ENCODE assay signal across 10 cellular contexts in the genomic region with DNA sequence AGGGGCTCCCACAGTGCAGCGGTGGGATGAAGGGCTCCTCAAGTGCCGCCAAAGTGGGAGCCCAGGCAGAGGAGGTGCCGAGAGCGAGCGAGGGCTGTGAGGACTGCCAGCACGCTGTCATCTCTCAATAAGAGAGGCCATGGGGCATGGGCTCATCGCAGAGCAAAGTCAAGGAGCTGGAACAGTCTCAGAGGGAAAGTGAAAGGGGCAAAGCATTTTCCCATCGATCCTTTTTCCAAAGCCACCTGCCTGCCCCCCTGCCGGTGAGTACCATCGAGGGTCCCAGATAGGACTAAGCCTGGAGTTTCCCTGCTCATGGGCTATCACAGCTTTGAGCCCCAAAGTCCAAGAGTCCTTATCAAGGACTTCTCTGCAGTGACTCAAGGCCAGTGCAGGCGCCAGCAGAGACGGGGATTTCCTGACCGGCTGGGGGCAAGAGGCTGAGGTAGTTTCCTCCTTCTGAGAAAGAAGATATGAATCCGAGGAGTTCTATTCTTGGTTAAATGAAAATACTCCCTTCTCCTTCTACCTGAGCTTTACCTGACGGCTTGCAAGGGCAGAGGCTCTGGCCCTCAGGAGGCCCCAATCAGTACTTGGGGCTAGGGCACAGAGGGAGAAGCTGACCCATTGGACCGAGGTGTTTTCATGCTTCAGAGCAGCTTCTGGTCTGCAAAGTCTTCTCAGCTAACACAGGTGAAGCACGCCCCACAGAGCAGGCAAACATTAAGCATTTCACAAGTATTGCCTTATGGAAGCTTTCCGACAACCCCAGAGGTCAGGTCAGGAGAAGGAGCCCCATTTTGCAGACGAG. TPM values are rescaled to one million over a fixed set of nuclear protein-coding genes. Genes with fewer than 3 reads are reported as not detected.
A peak's percentile ranks its signal among the peaks of the same experiment; 100 is the strongest.
DNase-seq lines count a peak whose midpoint lies in the region; ATAC-seq, FAIRE-seq and TF ChIP-seq lines count a peak whose summit lies in the region.
"Had no signal": no experiment of that assay in that cellular context is flagged by ENCODE, and none has a peak within 500 bp of the region (broad histone marks: within the 10 kb centered on the region; RNA-seq: fewer than 3 reads in every experiment).

No MANE protein-coding gene starts in this region.

- in situ Hi-C loops in K562 (cut with MboI) = no loop called here

- H3K9me3 ChIP-seq in K562 (replicated peaks; ENCODE audit: control insufficient read depth, insufficient read depth, low read depth, low read length) = no peaks in the 10 kb centered on the region

- no peaks in the 10 kb centered on the region for H4K20me1 ChIP-seq in K562 (replicated peaks; ENCODE audit: control insufficient read depth, insufficient read depth, low read length)

- H3K9ac ChIP-seq in K562 (ENCODE audit: insufficient read depth in 1 of 2, low read depth in 2 of 2, low read length in 2 of 2) = no peak overlapping the region

- H3K36me3 Mint-ChIP-seq in stimulated activated memory B cell treated with anti-CD40 and anti-IgM and Interleukin-4, amounts not matched to agents 10 μg/mL and 1 μg/mL and 100 μg/mL, for 72 hours = no peaks in the 10 kb centered on the region

- no peak overlapping the region for H3K4me2 ChIP-seq in K562 (ENCODE audit: insufficient read depth, low read length)

- no peak overlapping the region for H2AFZ ChIP-seq in K562 (ENCODE audit: low read depth, low read length)

- H3K36me3 ChIP-seq in K562 (ENCODE audit: control insufficient read depth, insufficient read depth, low read length) = no peaks in the 10 kb centered on the region

- no TSS peak for BruUV-seq in K562 (replicated peaks; lab: Mats Ljungman, UMichigan)

- H3K27me3 Mint-ChIP-seq in stimulated activated memory B cell treated with anti-CD40 and anti-IgM and Interleukin-4, amounts not matched to agents 10 μg/mL and 1 μg/mL and 100 μg/mL, for 72 hours = no peaks in the 10 kb centered on the region

- ATAC-seq in HG03342 (IDR thresholded peaks at IDR 0.05; ENCODE audit: unreplicated experiment) (peak; percentile 37), K562 (peak; percentile 26; the same call in 1 of the 3 replicates), sciatic nerve (no peak)
- peak; percentile 82 for ATAC-seq in stimulated activated memory B cell treated with anti-CD40 and anti-IgM and Interleukin-4, amounts not matched to agents 10 μg/mL and 1 μg/mL and 100 μg/mL, for 72 hours

- no peak overlapping the region for H3K4me3 ChIP-seq in K562

- H3K4me1 ChIP-seq in K562 (replicated peaks in 1 of 2; ENCODE audit: control insufficient read depth in 2 of 2, insufficient read depth in 2 of 2, low read length in 2 of 2) = peaks cover 11% of the 10 kb centered on the region in 2 experiments; a peak in 4 of 5 replicates

- no peak for TF ChIP-seq CTCF in K562 (IDR thresholded peaks at IDR 0.05 in 2 of 3, conservative IDR thresholded peaks at IDR 0.05 in 1 of 3; ENCODE audit: insufficient read depth in 2 of 3, low read depth in 1 of 3, low read length in 3 of 3)

- TF ChIP-seq EP300 in K562 (IDR thresholded peaks at IDR 0.05; ENCODE audit: low read length) = no peak

- H3K79me2 ChIP-seq in K562 (ENCODE audit: control insufficient read depth, insufficient read depth, low read length) = no peaks in the 10 kb centered on the region

- H3K9me3 Mint-ChIP-seq in stimulated activated memory B cell treated with anti-CD40 and anti-IgM and Interleukin-4, amounts not matched to agents 10 μg/mL and 1 μg/mL and 100 μg/mL, for 72 hours = no peaks in the 10 kb centered on the region

- H3K4me1 Mint-ChIP-seq in stimulated activated memory B cell treated with anti-CD40 and anti-IgM and Interleukin-4, amounts not matched to agents 10 μg/mL and 1 μg/mL and 100 μg/mL, for 72 hours = peaks cover 41% of the 10 kb centered on the region

- H3K9me1 ChIP-seq in K562 (ENCODE audit: control insufficient read depth, insufficient read depth, low read length) = no peaks in the 10 kb centered on the region

- POLR2A ChIA-PET in K562 (lab: Yijun Ruan, JAX) = interaction anchor here (0.5 to 0.6 kb wide), 4 partner anchors 16 to 249 kb away, joined by 3 to 4 read pairs (median 3); no protein-coding TSS in a partner anchor

- peak overlapping the region; percentile 68 for H3K4me3 Mint-ChIP-seq in stimulated activated memory B cell treated with anti-CD40 and anti-IgM and Interleukin-4, amounts not matched to agents 10 μg/mL and 1 μg/mL and 100 μg/mL, for 72 hours

- peak; percentile 71 for DNase-seq in activated effector memory CD4-positive, alpha-beta T cell treated with anti-CD3 and anti-CD28 coated beads, Interleukin-2, amount 50 U/mL, for 16 hours
- DNase-seq in activated effector memory CD4-positive, alpha-beta T cell treated with Interleukin-2 at 50 U/mL for 16 hours = no peak
- DNase-seq in K562 (ENCODE audit: extremely low read depth in 1 of 4, low spot score in 3 of 4) = peak in 1 of 4 experiments; percentile 48
- no peak for DNase-seq in NCI-H1092 treated with DMSO at 0.1 percent for 48 hours (lab: John Stamatoyannopoulos, UW)
- no peak for DNase-seq in sciatic nerve (ENCODE audit: low spot score)
- no peak for DNase-seq in NCI-H446 treated with DMSO at 0.1 percent for 48 hours (lab: John Stamatoyannopoulos, UW)

- CTCF ChIA-PET in K562 (lab: Yijun Ruan, JAX; ENCODE audit: low intra/inter-chr PET ratio) = interaction anchor here (0.6 to 1.2 kb wide), 2 partner anchors 63 to 104 kb away, joined by 3 read pairs; no protein-coding TSS in a partner anchor

- intact Hi-C loops in K562 (cut with micrococcal nuclease) (loop anchor here (5.0 kb wide), 1 partner anchor 228 kb away; no protein-coding TSS in a partner anchor), sciatic nerve (cut with DNase I) (loop anchor here (5.0 kb wide), 1 partner anchor 63 kb away; no protein-coding TSS in a partner anchor)

- H3K27ac ChIP-seq in K562 (ENCODE audit: extremely low read depth, low read depth, low read length) = no peak overlapping the region

- FAIRE-seq in K562 (lab: Jason Lieb, UNC) = peak; percentile 35

- peak overlapping the region; percentile 87 for H3K27ac Mint-ChIP-seq in stimulated activated memory B cell treated with anti-CD40 and anti-IgM and Interleukin-4, amounts not matched to agents 10 μg/mL and 1 μg/mL and 100 μg/mL, for 72 hours

- no peak for TF ChIP-seq RAD21 in K562 (CRISPR knock-in tag; conservative IDR thresholded peaks at IDR 0.05 in 1 of 2, IDR thresholded peaks at IDR 0.05 in 1 of 2)

- 20% methylated on average over 14 of the region's 19 CpGs for WGBS in K562 (ENCODE audit: insufficient coverage, low coverage, missing lambda C conversion rate)

- TF ChIP-seq POLR2A in K562 (conservative IDR thresholded peaks at IDR 0.05) = no peak

- H3K27me3 ChIP-seq in K562 (ENCODE audit: control insufficient read depth in 2 of 2, insufficient read depth in 2 of 2, low read length in 2 of 2) = peaks cover 20 to 39% of the 10 kb centered on the region in 2 experiments

RNA-seq across cellular contexts. Expression of a gene that starts 22.6 kb away (rescaled TPM):
- not detected in 2 replicates for total RNA-seq in K562 (2011; cell fraction: chromatin; rRNA removed; ENCODE audit: low replicate concordance)
- not detected in 2 replicates for total RNA-seq in K562 (2011; cell fraction: nucleolus; rRNA removed)
- not detected in 2 replicates for total RNA-seq in K562 (2011; cell fraction: nucleoplasm; rRNA removed)
- total RNA-seq in K562 (2014; rRNA removed) (0.12 TPM in 1 of 2 replicates, not detected in the other), K562 (2014; rRNA removed; fragmentation: Illumina TruSeq; extraction: Trizol) (0.16 and 0.22 TPM in 2 replicates), K562 (2015; rRNA removed; fragmentation: Illumina TruSeq; extraction: Trizol) (not detected in 2 replicates), K562 (2021) (0.16 and 0.22 TPM in 2 replicates), sciatic nerve (6.7 TPM)
- polyA plus RNA-seq in K562 (2011; rRNA removed) (0.07 TPM in 1 of 2 replicates, not detected in the other), K562 (2014; fragmentation: Illumina TruSeq; extraction: Trizol) (0.12 and 0.32 TPM in 2 replicates), K562 (2014; fragmentation: Nextera tagmentation; extraction: Ambion mirVana) (under 1 TPM; 0.08 to 0.17 TPM), K562 (2014; rRNA removed) (not detected in 2 replicates)
- polyA plus RNA-seq in K562 (2011; cell fraction: cytosol; rRNA removed) = not detected in 2 replicates
- polyA plus RNA-seq in K562 (2011; cell fraction: nucleus; rRNA removed) = not detected in 2 replicates
- polyA plus RNA-seq in K562 (2012) = 0.07 and 0.14 TPM in 2 replicates
- not detected in 2 replicates for polyA minus RNA-seq in K562 (2011; rRNA and poly(A)+ RNA removed)
- not detected in 2 replicates for polyA minus RNA-seq in K562 (2011; cell fraction: cytosol; rRNA and poly(A)+ RNA removed)
- not detected in 2 replicates for polyA minus RNA-seq in K562 (2011; cell fraction: nucleus; rRNA and poly(A)+ RNA removed)
- total RNA-seq: cerebellum had no signal
- polyA plus RNA-seq: neural cell had no signal

RNA-seq across cellular contexts. Expression of a gene that starts 28.2 kb away (rescaled TPM):
- total RNA-seq in K562 (2011; cell fraction: chromatin; rRNA removed; ENCODE audit: low replicate concordance) = not detected in 2 replicates
- total RNA-seq in K562 (2011; cell fraction: nucleolus; rRNA removed) = not detected in 2 replicates
- total RNA-seq in K562 (2011; cell fraction: nucleoplasm; rRNA removed) = not detected in 2 replicates
- total RNA-seq in K562 (2014; rRNA removed) = not detected in 2 replicates
- not detected in 2 replicates for total RNA-seq in K562 (2014; rRNA removed; fragmentation: Illumina TruSeq; extraction: Trizol)
- not detected in 2 replicates for total RNA-seq in K562 (2015; rRNA removed; fragmentation: Illumina TruSeq; extraction: Trizol)
- not detected in 2 replicates for total RNA-seq in K562 (2021)
- not detected in 2 replicates for polyA plus RNA-seq in K562 (2011; rRNA removed)
- not detected in 2 replicates for polyA plus RNA-seq in K562 (2011; cell fraction: cytosol; rRNA removed)
- not detected in 2 replicates for polyA plus RNA-seq in K562 (2011; cell fraction: nucleus; rRNA removed)
- polyA plus RNA-seq in K562 (2012) = not detected in 2 replicates
- polyA plus RNA-seq in K562 (2014; fragmentation: Illumina TruSeq; extraction: Trizol) = not detected in 2 replicates
- not detected for polyA plus RNA-seq in K562 (2014; fragmentation: Nextera tagmentation; extraction: Ambion mirVana)
- polyA plus RNA-seq in K562 (2014; rRNA removed) = not detected in 2 replicates
- polyA minus RNA-seq in K562 (2011; rRNA and poly(A)+ RNA removed) = not detected in 2 replicates
- polyA minus RNA-seq in K562 (2011; cell fraction: cytosol; rRNA and poly(A)+ RNA removed) = not detected in 2 replicates
- not detected in 2 replicates for polyA minus RNA-seq in K562 (2011; cell fraction: nucleus; rRNA and poly(A)+ RNA removed)
- not detected for total RNA-seq in sciatic nerve
- total RNA-seq: cerebellum had no signal
- polyA plus RNA-seq: neural cell had no signal
